Comparison of ENCODE assay signal across 17 cellular contexts in the genomic region with DNA sequence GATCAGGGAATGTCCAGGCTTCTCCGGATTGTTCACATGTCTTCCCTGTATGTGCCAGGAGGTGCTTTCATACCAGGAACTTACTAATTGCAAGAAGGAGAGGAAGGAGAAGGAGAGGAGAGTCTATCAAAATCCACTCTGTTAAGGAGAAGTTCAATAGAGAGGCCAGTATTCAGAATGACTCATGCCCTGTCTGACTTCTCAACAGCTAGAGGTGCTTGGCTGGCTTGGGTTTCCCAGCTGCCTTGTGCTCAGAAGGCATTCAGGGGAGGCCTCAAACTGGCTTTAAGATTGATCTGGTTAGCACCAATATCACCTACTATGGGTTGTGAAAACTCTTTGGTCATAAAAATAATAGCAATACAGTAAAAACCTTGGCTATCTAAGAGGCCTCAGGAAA.
DNase-seq lines count a peak whose midpoint lies in the region; ATAC-seq lines count a peak whose summit lies in the region.
"Had no signal": no experiment of that assay in that cellular context is flagged by ENCODE, and none has a peak within 500 bp of the region (broad histone marks: within the 10 kb centered on the region; RNA-seq: fewer than 3 reads in every experiment).

No MANE protein-coding gene starts in this region.

- H3K18ac ChIP-seq in mesenchymal stem cell (ENCODE audit: low read depth in 1 of 2, low read length in 2 of 2), result no peak overlapping the region

- H3K9ac ChIP-seq in adipocyte (ENCODE audit: low read length) (no peak overlapping the region), mesenchymal stem cell (ENCODE audit: low read length) (no peak overlapping the region)

- 85% methylated on average over 1 of the region's 1 CpG for WGBS in mesenchymal stem cell

- H3K4me2 ChIP-seq in mesenchymal stem cell (ENCODE audit: low read length, poor library complexity, severe bottlenecking), result no peak overlapping the region

- H2AFZ ChIP-seq in mesenchymal stem cell (ENCODE audit: low read depth, low read length), result no peak overlapping the region

- ATAC-seq in HG02610 (IDR thresholded peaks at IDR 0.05; ENCODE audit: unreplicated experiment) (peak; percentile 63), GM18870 (IDR thresholded peaks at IDR 0.05; ENCODE audit: unreplicated experiment) (no peak)
- ATAC-seq: left ventricle myocardium superior, T-helper 17 cell had no signal

- H2BK5ac ChIP-seq in mesenchymal stem cell (ENCODE audit: low read depth, low read length, poor library complexity, severe bottlenecking), result no peak overlapping the region

- no peaks in the 10 kb centered on the region for H3K4me1 ChIP-seq in adipocyte (ENCODE audit: control insufficient read depth, insufficient read depth, low read length)
- H3K4me1 ChIP-seq in mesenchymal stem cell (ENCODE audit: control insufficient read depth, insufficient read depth, low read depth, low read length), result no peaks in the 10 kb centered on the region
- H3K4me1 ChIP-seq: SJSA1, thyroid gland had no signal

- H3K23ac ChIP-seq in mesenchymal stem cell (ENCODE audit: low read length in 2 of 2), result no peak overlapping the region

- H3K27me3 ChIP-seq in adipocyte (replicated peaks; ENCODE audit: control insufficient read depth, insufficient read depth, low read length), result no peaks in the 10 kb centered on the region
- H3K27me3 ChIP-seq in mesenchymal stem cell (ENCODE audit: control insufficient read depth in 1 of 2, insufficient read depth in 1 of 2, low read length in 2 of 2), result no peaks in the 10 kb centered on the region
- H3K27me3 ChIP-seq: SJSA1, thyroid gland had no signal

- no peaks in the 10 kb centered on the region for H3K79me1 ChIP-seq in mesenchymal stem cell (replicated peaks; ENCODE audit: low read length, poor library complexity, severe bottlenecking)

- H3K9me3 ChIP-seq in adipocyte (ENCODE audit: control insufficient read depth, low read length), result no peaks in the 10 kb centered on the region
- H3K9me3 ChIP-seq in mesenchymal stem cell (ENCODE audit: control insufficient read depth, low read length), result no peaks in the 10 kb centered on the region
- H3K9me3 ChIP-seq: SJSA1, thyroid gland had no signal

- no peak overlapping the region for H2BK15ac ChIP-seq in mesenchymal stem cell (ENCODE audit: low read depth, poor library complexity, severe bottlenecking)

- H3K27ac ChIP-seq in mesenchymal stem cell (ENCODE audit: low read length, poor library complexity, severe bottlenecking), result no peak overlapping the region
- H3K27ac ChIP-seq: SJSA1, thyroid gland, VCaP had no signal

- H3K4ac ChIP-seq in mesenchymal stem cell (ENCODE audit: low read depth in 1 of 2, low read length in 2 of 2), result no peak overlapping the region

- H3K4me3 ChIP-seq in adipocyte (ENCODE audit: low read length) (no peak overlapping the region), mesenchymal stem cell (ENCODE audit: insufficient read depth in 1 of 2, low read depth in 1 of 2, low read length in 2 of 2) (no peak overlapping the region)
- H3K4me3 ChIP-seq: SJSA1, thyroid gland had no signal

- H2BK12ac ChIP-seq in mesenchymal stem cell (ENCODE audit: low read length in 2 of 2), result no peak overlapping the region

- DNase-seq in DMS53 treated with DMSO at 0.1 percent for 48 hours (lab: John Stamatoyannopoulos, UW; ENCODE audit: unreplicated experiment), result peak; percentile 9
- peak; percentile 0 for DNase-seq in adipocyte (ENCODE audit: low read depth)
- peak; percentile 23 for DNase-seq in kidney tubule cell (ENCODE audit: low spot score)
- no peak for DNase-seq in effector CD4-positive, alpha-beta T cell
- DNase-seq in cortex of kidney (lab: John Stamatoyannopoulos, UW), result no peak
- no peak for DNase-seq in mesenchymal stem cell
- DNase-seq: activated CD4-positive, alpha-beta T cell treated with anti-CD3 and anti-CD28 coated beads, Interleukin-2, amount 50 U/mL, for 48 hours; activated T-cell treated with anti-CD3 and anti-CD28 coated beads for 4 hours; left ventricle myocardium superior; NCI-H1436 treated with DMSO at 0.1 percent for 48 hours; NCI-H2171; T-helper 17 cell had no signal

- H3K14ac ChIP-seq in mesenchymal stem cell (ENCODE audit: low read length in 2 of 2), result no peak overlapping the region

- H3K36me3 ChIP-seq in adipocyte (ENCODE audit: control insufficient read depth, insufficient read depth, low read length, severe bottlenecking) (no peaks in the 10 kb centered on the region), mesenchymal stem cell (ENCODE audit: control insufficient read depth in 1 of 2, insufficient read depth in 2 of 2, low read depth in 1 of 2, low read length in 2 of 2) (no peaks in the 10 kb centered on the region)
- H3K36me3 ChIP-seq: SJSA1, thyroid gland had no signal

- H2BK120ac ChIP-seq in mesenchymal stem cell (ENCODE audit: low read depth, low read length), result no peak overlapping the region

- H4K8ac ChIP-seq in mesenchymal stem cell (ENCODE audit: low read length), result no peak overlapping the region

- H2AK5ac ChIP-seq in mesenchymal stem cell (ENCODE audit: low read length, severe bottlenecking), result no peak overlapping the region

- H4K91ac ChIP-seq in mesenchymal stem cell (ENCODE audit: low read length), result no peak overlapping the region

Comparison
In these comparisons a context has a peak if more than half of its experiments do, and no peak if none do; other contexts are left out.
1. DNase-seq: peak in DMS53 treated with DMSO at 0.1 percent for 48 hours (single experiment), adipocyte (single experiment) and kidney tubule cell (single experiment); none in effector CD4-positive, alpha-beta T cell (single experiment), cortex of kidney (single experiment) and mesenchymal stem cell (single experiment).